37 cellular contexts compared by ENCODE assay signal in the genomic region with DNA sequence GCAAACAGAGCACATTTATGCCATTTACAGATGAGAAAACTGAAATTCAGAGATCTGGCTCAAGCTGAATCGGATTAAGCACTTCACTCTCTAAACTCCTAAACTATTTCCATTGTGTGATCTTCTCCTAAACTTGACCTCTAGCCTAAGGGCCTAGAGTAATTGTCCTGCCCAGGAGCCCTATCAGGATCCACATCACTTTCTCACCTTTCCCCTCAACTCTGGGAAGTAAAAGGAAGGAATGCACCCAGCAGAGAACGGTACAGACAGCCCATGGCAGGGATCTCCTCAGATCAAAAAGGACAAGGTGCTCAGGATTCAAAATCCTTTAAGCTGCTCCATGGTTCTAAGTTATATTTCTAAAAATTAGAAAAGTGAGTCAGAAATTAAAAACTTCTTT.
"Had no signal": no experiment of that assay in that cellular context is flagged by ENCODE, and none has a peak within 500 bp of the region (broad histone marks: within the 10 kb centered on the region; RNA-seq: fewer than 3 reads in every experiment).

No MANE protein-coding gene starts in this region.

- H3K27ac ChIP-seq: adrenal gland, body of pancreas, brain microvascular endothelial cell, breast epithelium, VCaP had no signal

- H3K9me3 ChIP-seq: adrenal gland, body of pancreas, breast epithelium had no signal

- H3K27ac Mint-ChIP-seq: activated B cell treated with CpG ODN at 0.5 μM for 24 hours; activated CD4-positive, alpha-beta memory T cell treated with anti-CD3 and anti-CD28 coated beads for 36 hours; activated CD4-positive, alpha-beta T cell treated with anti-CD3 and anti-CD28 coated beads, Interleukin-2, amount 10 ng/mL, durations not matched to agents 24 days and 14 days; activated CD8-positive, alpha-beta T cell treated with anti-CD3 and anti-CD28 coated beads for 36 hours; activated naive CD4-positive, alpha-beta T cell treated with anti-CD3 and anti-CD28 coated beads for 36 hours; activated naive CD4-positive, alpha-beta T cell treated with anti-CD3 and anti-CD28 coated beads, Interleukin-2, amount 50 U/mL, for 72 hours; activated naive CD8-positive, alpha-beta T cell treated with anti-CD3 and anti-CD28 coated beads for 36 hours; activated T-cell treated with anti-CD3 and anti-CD28 coated beads, Interleukin-2, amount 50 U/mL, for 72 hours; activated T-helper 1 cell treated with anti-CD3 and anti-CD28 coated beads, Interleukin-12 subunit alpha, Interleukin-12 subunit beta, Interleukin-2, Interleukin-4 antibody, amounts not matched to agents 30 ng/mL and 10 ng/mL and 1 ng/mL, durations not matched to agents 14 hours and 24 hours and 36 hours; activated T-helper 17 cell treated with anti-CD3 and anti-CD28 coated beads, Interleukin-2, amount 50 U/mL, for 72 hours; T-helper 1 cell treated with Interleukin-12 subunit alpha and Interleukin-12 subunit beta and Interleukin-4 antibody, amounts not matched to agents 30 μg/mL and 1 μg/mL, for 36 hours; T-helper 2 cell treated with Interferon-gamma antibody and Interleukin-4, amounts not matched to agents 5 μg/mL and 100 μg/mL, for 36 hours had no signal

- H3K27me3 Mint-ChIP-seq: activated B cell treated with CpG ODN at 0.5 μM for 24 hours; activated naive CD8-positive, alpha-beta T cell treated with anti-CD3 and anti-CD28 coated beads for 36 hours had no signal

- H3K4me1 ChIP-seq: breast epithelium had no signal

- H3K36me3 Mint-ChIP-seq: activated CD4-positive, alpha-beta memory T cell treated with anti-CD3 and anti-CD28 coated beads for 36 hours; activated naive CD4-positive, alpha-beta T cell treated with anti-CD3 and anti-CD28 coated beads, Interleukin-2, amount 50 U/mL, for 72 hours; activated naive CD8-positive, alpha-beta T cell treated with anti-CD3 and anti-CD28 coated beads for 36 hours had no signal

- H3K4me3 Mint-ChIP-seq: activated B cell treated with CpG ODN at 0.5 μM for 24 hours; activated CD4-positive, alpha-beta memory T cell treated with anti-CD3 and anti-CD28 coated beads for 36 hours; activated CD4-positive, alpha-beta T cell treated with anti-CD3 and anti-CD28 coated beads, Interleukin-2, amount 10 ng/mL, durations not matched to agents 24 days and 14 days; activated CD8-positive, alpha-beta T cell treated with anti-CD3 and anti-CD28 coated beads for 36 hours; activated naive CD4-positive, alpha-beta T cell treated with anti-CD3 and anti-CD28 coated beads for 36 hours; activated naive CD8-positive, alpha-beta T cell treated with anti-CD3 and anti-CD28 coated beads for 36 hours; activated T-cell treated with anti-CD3 and anti-CD28 coated beads, Interleukin-2, amount 50 U/mL, for 4 hours; activated T-cell treated with anti-CD3 and anti-CD28 coated beads, Interleukin-2, amount 50 U/mL, for 72 hours; activated T-helper 1 cell treated with anti-CD3 and anti-CD28 coated beads, Interleukin-12 subunit alpha, Interleukin-12 subunit beta, Interleukin-2, Interleukin-4 antibody, amounts not matched to agents 30 ng/mL and 10 ng/mL and 1 ng/mL, durations not matched to agents 14 hours and 24 hours and 36 hours; activated T-helper 17 cell treated with anti-CD3 and anti-CD28 coated beads, Interleukin-2, amount 50 U/mL, for 72 hours; T-helper 1 cell treated with Interleukin-12 subunit alpha and Interleukin-12 subunit beta and Interleukin-4 antibody, amounts not matched to agents 30 μg/mL and 1 μg/mL, for 36 hours; T-helper 2 cell treated with Interferon-gamma antibody and Interleukin-4, amounts not matched to agents 5 μg/mL and 100 μg/mL, for 36 hours had no signal

- H3K27me3 ChIP-seq: adrenal gland, body of pancreas, brain microvascular endothelial cell, breast epithelium had no signal

- H3K36me3 ChIP-seq: adrenal gland, brain microvascular endothelial cell, breast epithelium had no signal

- FAIRE-seq: astrocyte, TTC549 had no signal

- DNase-seq: activated B cell treated with CpG ODN at 0.5 μM for 24 hours; activated CD4-positive, alpha-beta memory T cell treated with anti-CD3 and anti-CD28 coated beads for 36 hours; activated CD4-positive, alpha-beta T cell treated with anti-CD3 and anti-CD28 coated beads for 4 hours; activated CD4-positive, alpha-beta T cell treated with anti-CD3 and anti-CD28 coated beads, Interleukin-2, amount 10 ng/mL, durations not matched to agents 24 days and 14 days; activated CD4-positive, alpha-beta T cell treated with anti-CD3 and anti-CD28 coated beads, Interleukin-2, amount 50 U/mL, for 1 hour; activated CD4-positive, alpha-beta T cell treated with anti-CD3 and anti-CD28 coated beads, Interleukin-2, amount 50 U/mL, for 4 hours; activated CD4-positive, CD25-positive, alpha-beta regulatory T cell treated with anti-CD3 and anti-CD28 coated beads, Interleukin-2, amount 50 U/mL, for 72 hours; activated CD8-positive, alpha-beta memory T cell treated with anti-CD3 and anti-CD28 coated beads, Interleukin-2, amount 50 U/mL, for 4 hours; activated CD8-positive, alpha-beta T cell treated with anti-CD3 and anti-CD28 coated beads for 36 hours; activated effector memory CD4-positive, alpha-beta T cell treated with anti-CD3 and anti-CD28 coated beads, Interleukin-2, amount 50 U/mL, for 16 hours; activated gamma-delta T cell treated with Interleukin-2 at 50 U/mL for 16 hours; activated naive CD4-positive, alpha-beta T cell; activated naive CD4-positive, alpha-beta T cell treated with anti-CD3 and anti-CD28 coated beads for 36 hours; activated naive CD4-positive, alpha-beta T cell treated with anti-CD3 and anti-CD28 coated beads, Interleukin-2, amount 50 U/mL, for 16 hours; activated naive CD8-positive, alpha-beta T cell treated with anti-CD3 and anti-CD28 coated beads for 36 hours; activated T-cell treated with anti-CD3 and anti-CD28 coated beads for 4 hours; activated T-cell treated with anti-CD3 and anti-CD28 coated beads, Interleukin-2, amount 50 U/mL, for 1 hour; activated T-cell treated with anti-CD3 and anti-CD28 coated beads, Interleukin-2, amount 50 U/mL, for 4 hours; activated T-cell treated with anti-CD3 and anti-CD28 coated beads, Interleukin-2, amount 50 U/mL, for 72 hours; adrenal gland; amniotic stem cell; aorta; body of pancreas; brain microvascular endothelial cell; central memory CD4-positive, alpha-beta T cell; T-helper 1 cell; T-helper 2 cell; T-helper 9 cell had no signal

- H3K9me3 Mint-ChIP-seq: activated B cell treated with CpG ODN at 0.5 μM for 24 hours; activated CD4-positive, alpha-beta memory T cell treated with anti-CD3 and anti-CD28 coated beads for 36 hours; activated CD4-positive, alpha-beta T cell treated with anti-CD3 and anti-CD28 coated beads, Interleukin-2, amount 10 ng/mL, durations not matched to agents 24 days and 14 days; activated CD8-positive, alpha-beta T cell treated with anti-CD3 and anti-CD28 coated beads for 36 hours; activated naive CD4-positive, alpha-beta T cell treated with anti-CD3 and anti-CD28 coated beads for 36 hours; activated naive CD4-positive, alpha-beta T cell treated with anti-CD3 and anti-CD28 coated beads, Interleukin-2, amount 50 U/mL, for 72 hours; activated naive CD8-positive, alpha-beta T cell treated with anti-CD3 and anti-CD28 coated beads for 36 hours; activated T-cell treated with anti-CD3 and anti-CD28 coated beads, Interleukin-2, amount 50 U/mL, for 4 hours; activated T-cell treated with anti-CD3 and anti-CD28 coated beads, Interleukin-2, amount 50 U/mL, for 72 hours; activated T-helper 1 cell treated with anti-CD3 and anti-CD28 coated beads, Interleukin-12 subunit alpha, Interleukin-12 subunit beta, Interleukin-2, Interleukin-4 antibody, amounts not matched to agents 30 ng/mL and 10 ng/mL and 1 ng/mL, durations not matched to agents 14 hours and 24 hours and 36 hours; activated T-helper 17 cell treated with anti-CD3 and anti-CD28 coated beads, Interleukin-2, amount 50 U/mL, for 72 hours; T-helper 1 cell treated with Interleukin-12 subunit alpha and Interleukin-12 subunit beta and Interleukin-4 antibody, amounts not matched to agents 30 μg/mL and 1 μg/mL, for 36 hours; T-helper 2 cell treated with Interferon-gamma antibody and Interleukin-4, amounts not matched to agents 5 μg/mL and 100 μg/mL, for 36 hours had no signal

- ATAC-seq: activated CD8-positive, alpha-beta T cell treated with anti-CD3 and anti-CD28 coated beads for 36 hours; activated naive CD4-positive, alpha-beta T cell treated with anti-CD3 and anti-CD28 coated beads, Interleukin-2, amount 50 U/mL, for 72 hours; activated T-cell treated with anti-CD3 and anti-CD28 coated beads, Interleukin-2, amount 50 U/mL, for 4 hours; activated T-cell treated with anti-CD3 and anti-CD28 coated beads, Interleukin-2, amount 50 U/mL, for 72 hours; activated T-helper 17 cell treated with anti-CD3 and anti-CD28 coated beads, Interleukin-2, amount 50 U/mL, for 72 hours; body of pancreas had no signal

- H3K4me3 ChIP-seq: adrenal gland, body of pancreas, breast epithelium had no signal
